In the genomic region with DNA sequence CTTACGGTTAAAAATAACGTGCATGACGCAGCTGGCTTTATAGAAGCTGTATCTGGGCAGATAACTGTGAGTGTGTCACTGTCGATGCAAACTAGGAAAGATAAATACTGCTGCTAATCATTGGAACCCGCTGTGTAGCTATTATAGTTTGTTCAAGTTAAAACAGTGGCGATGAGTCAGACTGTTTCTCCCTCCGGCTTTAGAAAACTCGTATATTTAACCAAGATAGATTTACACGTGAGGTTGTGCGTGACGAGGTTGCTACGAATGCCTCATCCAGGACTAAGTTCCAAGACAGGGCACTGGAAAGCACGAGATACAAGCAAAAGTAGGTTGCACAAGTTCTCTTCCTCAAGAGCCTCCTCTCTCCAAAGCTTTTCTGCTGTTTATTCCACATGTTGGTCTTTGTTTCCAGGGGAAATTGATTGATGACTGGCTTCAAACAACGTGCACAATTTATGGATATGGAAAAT, we compare ENCODE assay signal across 12 cellular contexts.
DNase-seq lines count a peak whose midpoint lies in the region; ATAC-seq and TF ChIP-seq lines count a peak whose summit lies in the region.
"Had no signal": no experiment of that assay in that cellular context is flagged by ENCODE, and none has a peak within 500 bp of the region (broad histone marks: within the 10 kb centered on the region; RNA-seq: fewer than 3 reads in every experiment).

No MANE protein-coding gene starts in this region.

- CTCF ChIA-PET in activated CD8-positive, alpha-beta T cell treated with anti-CD3 and anti-CD28 coated beads for 36 hours (lab: Charles Lee), result no interaction called here

- H3K36me3 Mint-ChIP-seq in activated CD8-positive, alpha-beta T cell treated with anti-CD3 and anti-CD28 coated beads for 36 hours (ENCODE audit: low read depth), result no peaks in the 10 kb centered on the region

- no peak for ATAC-seq in activated CD8-positive, alpha-beta T cell treated with anti-CD3 and anti-CD28 coated beads for 36 hours

- no peak overlapping the region for H3K27ac ChIP-seq in brain microvascular endothelial cell
- peak overlapping the region; percentile 3 for H3K27ac ChIP-seq in mesodermal cell (ENCODE audit: low read depth, low read length, severe bottlenecking)
- no peak overlapping the region for H3K27ac ChIP-seq in MM.1S (ENCODE audit: low read length)

- in situ Hi-C loops in brain microvascular endothelial cell (cut with HindIII; ENCODE audit: low pct_ligation_motif_present, low sequenced_read_pairs), result no loop called here

- intact Hi-C loops in activated CD8-positive, alpha-beta T cell treated with anti-CD3 and anti-CD28 coated beads for 36 hours (cut with micrococcal nuclease), result no loop called here

- H3K9ac ChIP-seq in MM.1S (ENCODE audit: low read length), result no peak overlapping the region

- peaks cover 6% of the 10 kb centered on the region for H3K4me1 ChIP-seq in mesodermal cell (ENCODE audit: control insufficient read depth, insufficient read depth, low read length, poor library complexity, severe bottlenecking)
- no peaks in the 10 kb centered on the region for H3K4me1 ChIP-seq in MM.1S (ENCODE audit: low read length)

- no peaks in the 10 kb centered on the region for H3K27me3 ChIP-seq in brain microvascular endothelial cell (replicated peaks)
- H3K27me3 ChIP-seq in MM.1S (replicated peaks; ENCODE audit: insufficient read depth, low read length), result no peaks in the 10 kb centered on the region

- no peaks in the 10 kb centered on the region for H3K4me1 Mint-ChIP-seq in activated CD8-positive, alpha-beta T cell treated with anti-CD3 and anti-CD28 coated beads for 36 hours (ENCODE audit: low read depth)

- no peaks in the 10 kb centered on the region for H4K20me1 ChIP-seq in MM.1S (ENCODE audit: insufficient read depth, low read length)

- no peaks in the 10 kb centered on the region for H3F3A ChIP-seq in MM.1S (ENCODE audit: insufficient read depth, low read length)

- no peak overlapping the region for H3K27ac Mint-ChIP-seq in activated CD8-positive, alpha-beta T cell treated with anti-CD3 and anti-CD28 coated beads for 36 hours

- no peaks in the 10 kb centered on the region for H3K36me3 ChIP-seq in brain microvascular endothelial cell (replicated peaks)
- no peaks in the 10 kb centered on the region for H3K36me3 ChIP-seq in mesodermal cell (ENCODE audit: control insufficient read depth, insufficient read depth, low read length)
- no peaks in the 10 kb centered on the region for H3K36me3 ChIP-seq in MM.1S (replicated peaks; ENCODE audit: insufficient read depth, low read length)

- no peak overlapping the region for H3K4me2 ChIP-seq in MM.1S (ENCODE audit: low read depth, low read length)

- H3K4me3 ChIP-seq in brain microvascular endothelial cell (ENCODE audit: low read depth, low read length) (no peak overlapping the region), mesodermal cell (ENCODE audit: extremely low read depth, insufficient read depth, low read length, poor library complexity, severe bottlenecking) (no peak overlapping the region), MM.1S (ENCODE audit: low read length) (no peak overlapping the region)

- H3K9me3 ChIP-seq in mesodermal cell (ENCODE audit: control insufficient read depth, low read length) (no peaks in the 10 kb centered on the region), MM.1S (replicated peaks; ENCODE audit: insufficient read depth, low read length) (no peaks in the 10 kb centered on the region)

- POLR2A ChIA-PET in activated CD8-positive, alpha-beta T cell treated with anti-CD3 and anti-CD28 coated beads for 36 hours (lab: Charles Lee), result no interaction called here

- TF ChIP-seq CTCF in brain microvascular endothelial cell (IDR thresholded peaks at IDR 0.05; ENCODE audit: low read depth, low read length, missing control alignments) (no peak), MM.1S (IDR thresholded peaks at IDR 0.05; ENCODE audit: low read length) (no peak)
- TF ChIP-seq CTCF in activated CD8-positive, alpha-beta T cell treated with anti-CD3 and anti-CD28 coated beads for 36 hours (IDR thresholded peaks at IDR 0.05), result no peak

- no peak overlapping the region for H2AFZ ChIP-seq in MM.1S (ENCODE audit: low read length)

- no peaks in the 10 kb centered on the region for H3K27me3 Mint-ChIP-seq in activated CD8-positive, alpha-beta T cell treated with anti-CD3 and anti-CD28 coated beads for 36 hours

- 90% methylated on average over 12 to 13 of the region's 14 CpGs for WGBS in mesodermal cell (ENCODE audit: insufficient coverage in 2 of 2), 2 experiments

- no peaks in the 10 kb centered on the region for H3K9me2 ChIP-seq in MM.1S (replicated peaks; ENCODE audit: insufficient read depth, low read length)

- H3K79me2 ChIP-seq in MM.1S (ENCODE audit: low read length), result no peaks in the 10 kb centered on the region

- peak; percentile 62 for DNase-seq in COR-L47 (lab: John Stamatoyannopoulos, UW)
- DNase-seq in NCI-H146 treated with DMSO at 0.1 percent for 48 hours (lab: John Stamatoyannopoulos, UW; ENCODE audit: unreplicated experiment), result peak; percentile 95
- peak; percentile 96 for DNase-seq in brain microvascular endothelial cell
- DNase-seq in NCI-H2196 treated with DMSO at 0.1 percent for 48 hours (lab: John Stamatoyannopoulos, UW; ENCODE audit: unreplicated experiment), result no peak
- DNase-seq in activated CD8-positive, alpha-beta T cell treated with anti-CD3 and anti-CD28 coated beads for 36 hours, result no peak
- no peak for DNase-seq in MM.1S
- no peak for DNase-seq in C1 segment of cervical spinal cord (lab: John Stamatoyannopoulos, UW)
- DNase-seq: activated T-cell treated with anti-CD3 and anti-CD28 coated beads, Interleukin-2, amount 50 U/mL, for 1 hour; mesendoderm; NCI-H1092; T-helper 1 cell had no signal

- H3K4me3 Mint-ChIP-seq in activated CD8-positive, alpha-beta T cell treated with anti-CD3 and anti-CD28 coated beads for 36 hours, result no peak overlapping the region

- H3K9me3 Mint-ChIP-seq in activated CD8-positive, alpha-beta T cell treated with anti-CD3 and anti-CD28 coated beads for 36 hours, result peaks cover 2% of the 10 kb centered on the region

Comparison
In these comparisons a context has a peak if more than half of its experiments do, and no peak if none do; other contexts are left out.
1. DNase-seq: peak in COR-L47 (single experiment), NCI-H146 treated with DMSO at 0.1 percent for 48 hours (single experiment) and brain microvascular endothelial cell (single experiment); none in NCI-H2196 treated with DMSO at 0.1 percent for 48 hours (single experiment), activated CD8-positive, alpha-beta T cell treated with anti-CD3 and anti-CD28 coated beads for 36 hours (single experiment), MM.1S (single experiment) and C1 segment of cervical spinal cord (0 of 14).